Comparison of ENCODE assay signal across 15 cellular contexts in the genomic region with DNA sequence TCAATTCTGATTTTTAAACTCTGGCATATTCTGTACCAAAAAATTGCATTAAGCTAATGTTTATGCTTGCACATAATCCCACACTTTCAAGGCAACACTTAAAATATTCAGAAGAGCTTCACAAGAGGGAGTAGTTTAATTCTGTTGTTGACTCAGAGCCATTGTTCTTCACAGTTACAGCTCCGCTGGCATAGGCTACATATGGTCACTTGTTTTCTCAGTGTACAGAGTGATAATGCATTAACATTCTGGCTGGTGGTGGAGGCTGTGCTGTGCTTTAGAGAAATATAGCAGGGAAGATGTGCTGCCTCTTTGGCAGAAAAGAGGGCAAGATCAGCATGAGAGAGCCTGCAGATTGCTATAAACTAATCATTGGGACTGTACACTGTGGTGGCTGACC. TPM values are rescaled to one million over a fixed set of nuclear protein-coding genes. Genes with fewer than 3 reads are reported as not detected.
DNase-seq lines count a peak whose midpoint lies in the region; ATAC-seq and TF ChIP-seq lines count a peak whose summit lies in the region.
"Had no signal": no experiment of that assay in that cellular context is flagged by ENCODE, and none has a peak within 500 bp of the region (broad histone marks: within the 10 kb centered on the region; RNA-seq: fewer than 3 reads in every experiment).

No MANE protein-coding gene starts in this region.

- no peaks in the 10 kb centered on the region for H3K4me1 ChIP-seq in A673 (ENCODE audit: insufficient read depth, low read length, poor library complexity, severe bottlenecking)
- H3K4me1 ChIP-seq: Peyer's patch had no signal

- peak; percentile 22 for DNase-seq in A673 (ENCODE audit: low spot score)
- DNase-seq in NCI-H1105 (lab: John Stamatoyannopoulos, UW) = peak; percentile 65
- DNase-seq in NCI-H748 (lab: John Stamatoyannopoulos, UW; ENCODE audit: unreplicated experiment) = peak; percentile 76
- DNase-seq in HT-29 (ENCODE audit: low spot score) = no peak
- DNase-seq in islet precursor cell = no peak
- DNase-seq: activated CD4-positive, alpha-beta T cell treated with anti-CD3 and anti-CD28 coated beads for 4 hours; activated naive CD8-positive, alpha-beta T cell treated with anti-CD3 and anti-CD28 coated beads, Interleukin-2, amount 50 U/mL, for 24 hours; KBM-7; NCI-H187 treated with DMSO at 0.1 percent for 48 hours; Peyer's patch; T-helper 17 cell had no signal

- TF ChIP-seq CTCF in A673 (conservative IDR thresholded peaks at IDR 0.05; ENCODE audit: low read depth, low read length) = no peak

- no peaks in the 10 kb centered on the region for H3K9me3 ChIP-seq in A673 (ENCODE audit: low read depth, low read length, poor library complexity, severe bottlenecking)
- H3K9me3 ChIP-seq: Peyer's patch, upper lobe of left lung had no signal

- no peak for ATAC-seq in HG02759 (IDR thresholded peaks at IDR 0.05; ENCODE audit: unreplicated experiment)
- no peak for ATAC-seq in GM21390 (IDR thresholded peaks at IDR 0.05; ENCODE audit: unreplicated experiment)
- ATAC-seq: activated naive CD8-positive, alpha-beta T cell treated with anti-CD3 and anti-CD28 coated beads, Interleukin-2, amount 50 U/mL, for 24 hours; T-helper 17 cell had no signal

- POLR2A ChIA-PET in A673 (lab: Charles Lee; ENCODE audit: low non-redundant PET) = no interaction called here

- intact Hi-C loops in A673 (cut with micrococcal nuclease; ENCODE audit: unreplicated experiment) = loop anchor here (2.0 kb wide), 1 partner anchor 142 kb away; no protein-coding TSS in a partner anchor

- H3K27ac ChIP-seq in A673 (ENCODE audit: low read depth, low read length, poor library complexity, severe bottlenecking) = no peak overlapping the region
- H3K27ac ChIP-seq in layer of hippocampus (ENCODE audit: low read depth, low read length) = peak overlapping the region; percentile 44
- H3K27ac ChIP-seq: Peyer's patch, upper lobe of left lung had no signal

- BruUV-seq in A673 (replicated peaks; lab: Mats Ljungman, UMichigan) = no TSS peak

- H3K27me3 ChIP-seq in A673 (replicated peaks; ENCODE audit: insufficient read depth, low read depth, low read length, poor library complexity) (no peaks in the 10 kb centered on the region), layer of hippocampus (ENCODE audit: control insufficient read depth, insufficient read depth, low read length) (no peaks in the 10 kb centered on the region)
- H3K27me3 ChIP-seq: Peyer's patch, upper lobe of left lung had no signal

- no peaks in the 10 kb centered on the region for H3K36me3 ChIP-seq in A673 (ENCODE audit: insufficient read depth, low read length, poor library complexity, severe bottlenecking)
- H3K36me3 ChIP-seq: Peyer's patch, upper lobe of left lung had no signal

- no peak overlapping the region for H3K4me3 ChIP-seq in A673 (ENCODE audit: low read depth, low read length, poor library complexity, severe bottlenecking)
- H3K4me3 ChIP-seq: Peyer's patch, upper lobe of left lung had no signal

- CTCF ChIA-PET in A673 (lab: Charles Lee) = interaction anchor here (1.3 kb wide), 1 partner anchor 143 kb away, joined by 7 read pairs; no protein-coding TSS in a partner anchor

RNA-seq across cellular contexts. Expression of a gene that starts 13.3 kb away (rescaled TPM):
- 0.39 and 1.4 TPM in 2 replicates for total RNA-seq in A673 (2021)
- not detected in 2 replicates for total RNA-seq in HT-29 (2014; rRNA removed; shearing (Covaris generic))
- total RNA-seq: T-helper 17 cell had no signal

Comparison
In these comparisons a context has a peak if more than half of its experiments do, and no peak if none do; other contexts are left out.
1. DNase-seq: peak in A673 (single experiment), NCI-H1105 (single experiment) and NCI-H748 (single experiment); none in HT-29 (single experiment) and islet precursor cell (single experiment).